26 cellular contexts compared by ENCODE assay signal in the genomic region with DNA sequence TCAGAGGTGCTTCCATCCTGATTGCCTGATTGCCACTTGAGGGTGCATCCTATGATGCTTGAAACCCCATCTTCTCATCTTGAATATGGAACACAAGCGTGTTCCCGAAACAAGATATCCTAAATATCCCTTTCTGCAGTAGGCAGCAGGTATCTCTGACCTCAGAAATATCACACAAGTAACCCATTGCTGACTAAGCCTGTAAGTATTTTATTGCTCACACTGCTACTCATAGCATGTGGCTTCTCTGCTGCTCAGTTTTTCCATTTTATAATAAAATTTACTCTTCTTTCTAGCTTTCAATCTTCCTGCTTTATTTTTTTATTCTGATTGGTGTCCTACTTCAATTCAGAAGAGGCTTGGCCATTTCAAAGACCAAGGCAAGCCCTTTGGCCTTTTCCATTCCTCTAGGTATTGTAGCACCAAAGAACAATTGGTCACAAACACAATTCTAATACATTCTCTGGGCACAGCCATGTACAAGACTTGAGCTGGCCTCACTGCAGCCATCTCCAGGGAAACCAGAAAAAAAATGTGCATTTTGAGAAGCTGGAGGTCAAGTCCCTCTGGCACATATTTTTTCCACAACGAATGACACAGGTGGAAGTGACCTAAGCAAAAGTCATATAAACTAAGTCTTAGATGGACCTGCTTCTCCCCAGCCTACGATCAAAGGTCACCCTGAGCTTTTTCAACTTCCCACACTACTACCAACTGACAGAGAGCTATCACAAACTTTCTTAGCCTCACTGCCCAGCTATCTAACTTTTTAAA.
DNase-seq lines count a peak whose midpoint lies in the region; ATAC-seq, FAIRE-seq and TF ChIP-seq lines count a peak whose summit lies in the region.
"Had no signal": no experiment of that assay in that cellular context is flagged by ENCODE, and none has a peak within 500 bp of the region (broad histone marks: within the 10 kb centered on the region; RNA-seq: fewer than 3 reads in every experiment).

No MANE protein-coding gene starts in this region.

- WGBS in hepatocyte (ENCODE audit: low lambda C conversion rate, missing lambda C conversion rate), result 53% methylated on average over 4 of the region's 4 CpGs

- H3K9me3 ChIP-seq in hepatocyte (ENCODE audit: low read depth), result no peaks in the 10 kb centered on the region

- FAIRE-seq in H54 (lab: Jason Lieb, UNC), result no peak
- FAIRE-seq: endothelial cell of umbilical vein had no signal

- H3K9me2 ChIP-seq in hepatocyte (replicated peaks; ENCODE audit: insufficient read depth), result no peaks in the 10 kb centered on the region

- DNase-seq in ACHN (peak; percentile 37), H54 (ENCODE audit: insufficient read length, low spot score) (peak; percentile 8), hepatocyte (ENCODE audit: low spot score) (no peak), NCI-H2171 treated with DMSO at 0.1 percent for 48 hours (lab: John Stamatoyannopoulos, UW) (no peak), coronary artery (ENCODE audit: low spot score) (no peak), OCI-M1 (lab: John Stamatoyannopoulos, UW) (no peak)
- DNase-seq: activated CD8-positive, alpha-beta T cell treated with anti-CD3 and anti-CD28 coated beads, Interleukin-2, amount 10 ng/mL, durations not matched to agents 7 days and 5 days; activated naive CD4-positive, alpha-beta T cell treated with anti-CD3 and anti-CD28 coated beads for 36 hours; activated T-cell treated with anti-CD3 and anti-CD28 coated beads, Interleukin-2, amount 50 U/mL, for 1 hour; anterior cingulate cortex; Calu3; cerebellar nuclear complex; glutamatergic neuron; IMR-90; mesenchymal stem cell; NCI-H1105; NCI-H2029; NCI-H345; NCI-H748 treated with DMSO at 0.1 percent for 48 hours; SHP77 treated with DMSO at 0.1 percent for 48 hours; T-helper 1 cell; upper lobe of left lung had no signal

- no peaks in the 10 kb centered on the region for H3K36me3 ChIP-seq in hepatocyte (replicated peaks; ENCODE audit: insufficient read depth, low read depth)
- H3K36me3 ChIP-seq: upper lobe of left lung had no signal

- no peaks in the 10 kb centered on the region for H3K27me3 ChIP-seq in hepatocyte
- H3K27me3 ChIP-seq: upper lobe of left lung had no signal

- H3K27ac ChIP-seq in hepatocyte (peak overlapping the region; percentile 73), coronary artery (no peak overlapping the region)
- H3K27ac ChIP-seq: upper lobe of left lung had no signal

- TF ChIP-seq CTCF in hepatocyte (IDR thresholded peaks at IDR 0.05; ENCODE audit: poor library complexity) (no peak), coronary artery (IDR thresholded peaks at IDR 0.05) (no peak)

- no peaks in the 10 kb centered on the region for H3K79me2 ChIP-seq in hepatocyte

- H3K4me3 ChIP-seq in hepatocyte, result no peak overlapping the region
- H3K4me3 ChIP-seq in coronary artery, result no peak overlapping the region
- H3K4me3 ChIP-seq: upper lobe of left lung had no signal

- no peak overlapping the region for H2AFZ ChIP-seq in hepatocyte

- H4K20me1 ChIP-seq in hepatocyte (ENCODE audit: insufficient read depth, poor library complexity, severe bottlenecking), result no peaks in the 10 kb centered on the region

- ATAC-seq in SK-N-SH treated with all-trans-retinoic acid at 6 μM for 48 hours, result peak; percentile 67; the same call in 2 of the 3 replicates
- ATAC-seq: activated CD4-positive, CD25-positive, alpha-beta regulatory T cell treated with anti-CD3 and anti-CD28 coated beads, Interleukin-2, amount 50 U/mL, for 24 hours; activated CD8-positive, alpha-beta T cell treated with anti-CD3 and anti-CD28 coated beads, Interleukin-2, amount 10 ng/mL, durations not matched to agents 7 days and 5 days; HCT116 had no signal

- H3K4me1 ChIP-seq in hepatocyte (ENCODE audit: insufficient read depth), result no peaks in the 10 kb centered on the region
- H3K4me1 ChIP-seq: upper lobe of left lung had no signal

- H3K4me2 ChIP-seq in hepatocyte, result no peak overlapping the region

- in situ Hi-C loops in ACHN (cut with HindIII; ENCODE audit: low pct_ligation_motif_present, low pct_unique_long_range_greater_than_20kb, low sequenced_read_pairs), result no loop called here

- TF ChIP-seq POLR2A in H54 (IDR thresholded peaks at IDR 0.05; ENCODE audit: low read depth, low read length), result no peak

TF ChIP-seq in SK-N-SH treated with all-trans-retinoic acid at 6 μM for 48 hours, 23 proteins besides CTCF, POLR2A, EP300 and RAD21:
- no peak for TF ChIP-seq GLIS3 (CRISPR knock-in tag; IDR thresholded peaks at IDR 0.05)

Comparison
In these comparisons a context has a peak if more than half of its experiments do, and no peak if none do; other contexts are left out.
1. DNase-seq: peak in ACHN (single experiment) and H54 (single experiment); none in hepatocyte (single experiment), NCI-H2171 treated with DMSO at 0.1 percent for 48 hours (single experiment), coronary artery (single experiment) and OCI-M1 (single experiment).